ENCODE assay signal across 8 cellular contexts in genomic region chr17:59331129-59331928, GRCh38. TPM values are rescaled to one million over a fixed set of nuclear protein-coding genes. Genes with fewer than 3 reads are reported as not detected.
DNase-seq lines count a peak whose midpoint lies in the region; ATAC-seq and TF ChIP-seq lines count a peak whose summit lies in the region.

YPEL2 (plus strand) TSS chr17:59331655; CDS start chr17:59353410, 21,755 bp downstream.

- no peaks in the 10 kb centered on the region for H3K9me3 ChIP-seq in lower lobe of right lung

- intact Hi-C loops in lower lobe of right lung (cut with DNase I): no loop called here

- ATAC-seq in GM19467 (IDR thresholded peaks at IDR 0.05; ENCODE audit: unreplicated experiment) (peak; percentile 88), lower lobe of right lung (peak; percentile 95)

- DNase-seq in CD1c-positive myeloid dendritic cell (ENCODE audit: extremely low spot score) (peak; percentile 89), HS-5 (ENCODE audit: low read depth) (peak; percentile 59), NK-92 (lab: John Stamatoyannopoulos, UW; ENCODE audit: unreplicated experiment) (peak; percentile 27), lower lobe of right lung (peak; percentile 97)
- DNase-seq in activated CD8-positive, alpha-beta memory T cell treated with anti-CD3 and anti-CD28 coated beads for 1 hour (ENCODE audit: extremely low read depth in 1 of 2, low read depth in 1 of 2): peak; percentile 73 to 78
- peak; percentile 86 for DNase-seq in effector CD4-positive, alpha-beta T cell
- DNase-seq in stimulated activated CD4-positive, alpha-beta T cell treated with anti-CD3 and anti-CD28 coated beads, Interleukin-4, amount 100 ng/mL, for 48 hours (ENCODE audit: low read depth in 2 of 2): peak; percentile 77 to 88

- H3K4me1 ChIP-seq in lower lobe of right lung: peaks cover 64% of the 10 kb centered on the region

- peak within 1 kb of the TSS; percentile 97 for H3K27ac ChIP-seq in lower lobe of right lung

- H3K4me3 ChIP-seq in lower lobe of right lung: peak within 1 kb of the TSS; percentile 99

- no peaks in the 10 kb centered on the region for H3K27me3 ChIP-seq in lower lobe of right lung (ENCODE audit: low read depth)

- H3K36me3 ChIP-seq in lower lobe of right lung: no peaks in the 10 kb centered on the region

- no peak for TF ChIP-seq CTCF in lower lobe of right lung (IDR thresholded peaks at IDR 0.05)

RNA-seq across cellular contexts. Expression of gene YPEL2, which starts in this region (rescaled TPM):
- 22.9 TPM for total RNA-seq in lower lobe of right lung

Comparison
In these comparisons a context has a peak if more than half of its experiments do, and no peak if none do; other contexts are left out.
1. Peak in every context shown above with its lines: DNase-seq, ATAC-seq, H3K4me3 ChIP-seq and H3K27ac ChIP-seq.
2. DNase-seq: peak in every context shown above with its lines; median percentile 97 in lower lobe of right lung; 89 in CD1c-positive myeloid dendritic cell; 86 in effector CD4-positive, alpha-beta T cell; 82 in stimulated activated CD4-positive, alpha-beta T cell treated with anti-CD3 and anti-CD28 coated beads, Interleukin-4, amount 100 ng/mL, for 48 hours; 76 in activated CD8-positive, alpha-beta memory T cell treated with anti-CD3 and anti-CD28 coated beads for 1 hour; 59 in HS-5; 27 in NK-92.